ENCODE assay signal across 7 cellular contexts in the genomic region with DNA sequence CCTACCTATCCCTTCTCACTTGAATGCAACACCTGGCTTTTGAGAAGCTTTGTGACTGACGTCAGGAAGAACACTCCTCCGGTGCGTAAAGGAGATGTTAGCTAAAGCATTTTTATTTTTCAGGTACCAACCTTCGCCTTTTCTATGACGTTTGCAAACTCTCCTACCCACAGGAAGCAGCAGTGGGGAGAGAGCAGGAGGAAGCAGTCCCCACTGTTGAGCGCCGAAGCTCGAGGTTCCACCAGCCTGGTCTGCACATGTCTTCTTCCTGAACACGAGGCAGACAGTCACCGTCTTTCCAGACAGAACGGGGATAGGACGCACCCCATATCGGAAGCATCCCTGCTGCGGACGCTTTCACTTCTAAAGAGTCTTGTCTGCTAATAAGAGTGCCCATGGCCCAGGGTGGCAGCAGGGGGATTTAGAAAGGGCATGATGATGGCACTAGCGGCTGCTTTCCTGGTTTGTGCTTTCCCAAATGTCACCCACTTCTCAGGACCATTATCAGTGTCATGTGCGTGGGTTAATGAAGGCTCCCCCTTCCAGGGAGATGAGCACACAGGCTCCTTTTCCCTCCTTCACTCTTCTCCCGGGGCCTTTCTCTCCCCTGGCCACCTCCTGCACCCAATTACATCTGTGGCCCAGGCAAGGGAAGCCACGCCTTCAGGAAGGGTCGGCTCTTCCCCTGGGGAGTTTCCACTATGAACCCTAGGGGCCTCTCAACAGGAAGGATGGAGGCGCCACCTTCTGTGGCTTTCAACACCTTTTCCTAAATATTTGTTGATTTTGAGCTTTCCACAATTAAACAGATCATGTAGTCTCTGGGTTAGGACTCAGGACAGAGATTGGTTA.
DNase-seq lines count a peak whose midpoint lies in the region; ATAC-seq, FAIRE-seq and TF ChIP-seq lines count a peak whose summit lies in the region.
"Not testable (repeated sequence)": the region's sequence is repeated elsewhere in the genome, so short reads cannot be mapped to it uniquely, and the experiment has no call there.

No MANE protein-coding gene starts in this region.

- not testable (repeated sequence) for TF ChIP-seq CTCF in activated CD8-positive, alpha-beta T cell treated with anti-CD3 and anti-CD28 coated beads for 36 hours (IDR thresholded peaks at IDR 0.05)

- H3K4me3 Mint-ChIP-seq in activated CD8-positive, alpha-beta T cell treated with anti-CD3 and anti-CD28 coated beads for 36 hours; effector memory CD8-positive, alpha-beta T cell: not testable (repeated sequence)
- peak overlapping the region; percentile 32 for H3K4me3 Mint-ChIP-seq in natural killer cell treated with Interleukin-12 subunit alpha and Interleukin-12 subunit beta and Interleukin-15 and Interleukin-18, amount 100 ng/mL, for 72 hours
- H3K4me3 Mint-ChIP-seq in stimulated activated naive CD8-positive, alpha-beta T cell treated with anti-CD3 and anti-CD28 coated beads, Interleukin-15, Interleukin-2, amounts not matched to agents 100 ng/mL and 50 ng/mL, for 24 hours, result peak overlapping the region; percentile 41

- DNase-seq in GM12891 (ENCODE audit: insufficient read length, low spot score); HTR-8/SVneo (ENCODE audit: insufficient read length, low spot score); activated naive CD4-positive, alpha-beta T cell treated with anti-CD3 and anti-CD28 coated beads, Interleukin-2, amount 50 U/mL, for 72 hours (ENCODE audit: low spot score in 2 of 2); effector memory CD8-positive, alpha-beta T cell; natural killer cell treated with Interleukin-12 subunit alpha and Interleukin-12 subunit beta and Interleukin-15 and Interleukin-18, amount 100 ng/mL, for 72 hours (ENCODE audit: low spot score): not testable (repeated sequence)
- DNase-seq in activated CD8-positive, alpha-beta T cell treated with anti-CD3 and anti-CD28 coated beads for 36 hours, result peak; percentile 41

- intact Hi-C loops in activated CD8-positive, alpha-beta T cell treated with anti-CD3 and anti-CD28 coated beads for 36 hours (cut with micrococcal nuclease), result not testable (repeated sequence)

- H3K4me1 Mint-ChIP-seq in activated CD8-positive, alpha-beta T cell treated with anti-CD3 and anti-CD28 coated beads for 36 hours (ENCODE audit: low read depth), result peaks cover 58% of the 10 kb centered on the region
- H3K4me1 Mint-ChIP-seq in effector memory CD8-positive, alpha-beta T cell (ENCODE audit: low read depth in 2 of 2), result peaks cover 10 to 26% of the 10 kb centered on the region in 2 donors
- H3K4me1 Mint-ChIP-seq in natural killer cell treated with Interleukin-12 subunit alpha and Interleukin-12 subunit beta and Interleukin-15 and Interleukin-18, amount 100 ng/mL, for 72 hours (ENCODE audit: low read depth in 2 of 2), result peaks cover 14 to 27% of the 10 kb centered on the region in 2 donors
- H3K4me1 Mint-ChIP-seq in stimulated activated naive CD8-positive, alpha-beta T cell treated with anti-CD3 and anti-CD28 coated beads, Interleukin-15, Interleukin-2, amounts not matched to agents 100 ng/mL and 50 ng/mL, for 24 hours (ENCODE audit: low read depth), result peaks cover 63% of the 10 kb centered on the region

- H3K27me3 Mint-ChIP-seq in activated CD8-positive, alpha-beta T cell treated with anti-CD3 and anti-CD28 coated beads for 36 hours; effector memory CD8-positive, alpha-beta T cell; natural killer cell treated with Interleukin-12 subunit alpha and Interleukin-12 subunit beta and Interleukin-15 and Interleukin-18, amount 100 ng/mL, for 72 hours; stimulated activated naive CD8-positive, alpha-beta T cell treated with anti-CD3 and anti-CD28 coated beads, Interleukin-15, Interleukin-2, amounts not matched to agents 100 ng/mL and 50 ng/mL, for 24 hours: not testable (repeated sequence)

- ATAC-seq in activated CD8-positive, alpha-beta T cell treated with anti-CD3 and anti-CD28 coated beads for 36 hours, result peak; percentile 8
- ATAC-seq in activated naive CD4-positive, alpha-beta T cell treated with anti-CD3 and anti-CD28 coated beads, Interleukin-2, amount 50 U/mL, for 72 hours; effector memory CD8-positive, alpha-beta T cell (replicated peaks): not testable (repeated sequence)
- ATAC-seq in natural killer cell treated with Interleukin-12 subunit alpha and Interleukin-12 subunit beta and Interleukin-15 and Interleukin-18, amount 100 ng/mL, for 72 hours, result peak in 1 of 2 donors; percentile 54

- peaks cover 33% of the 10 kb centered on the region for H3K36me3 Mint-ChIP-seq in activated CD8-positive, alpha-beta T cell treated with anti-CD3 and anti-CD28 coated beads for 36 hours (ENCODE audit: low read depth)
- peaks cover 19 to 28% of the 10 kb centered on the region in 2 donors for H3K36me3 Mint-ChIP-seq in activated naive CD4-positive, alpha-beta T cell treated with anti-CD3 and anti-CD28 coated beads, Interleukin-2, amount 50 U/mL, for 72 hours
- H3K36me3 Mint-ChIP-seq in effector memory CD8-positive, alpha-beta T cell (ENCODE audit: insufficient read depth), result peaks cover 37% of the 10 kb centered on the region
- H3K36me3 Mint-ChIP-seq in natural killer cell treated with Interleukin-12 subunit alpha and Interleukin-12 subunit beta and Interleukin-15 and Interleukin-18, amount 100 ng/mL, for 72 hours, result not testable (repeated sequence)
- H3K36me3 Mint-ChIP-seq in stimulated activated naive CD8-positive, alpha-beta T cell treated with anti-CD3 and anti-CD28 coated beads, Interleukin-15, Interleukin-2, amounts not matched to agents 100 ng/mL and 50 ng/mL, for 24 hours (ENCODE audit: low read depth), result peaks cover 36% of the 10 kb centered on the region

- H3K9me3 Mint-ChIP-seq in activated CD8-positive, alpha-beta T cell treated with anti-CD3 and anti-CD28 coated beads for 36 hours; activated naive CD4-positive, alpha-beta T cell treated with anti-CD3 and anti-CD28 coated beads, Interleukin-2, amount 50 U/mL, for 72 hours; effector memory CD8-positive, alpha-beta T cell; natural killer cell treated with Interleukin-12 subunit alpha and Interleukin-12 subunit beta and Interleukin-15 and Interleukin-18, amount 100 ng/mL, for 72 hours; stimulated activated naive CD8-positive, alpha-beta T cell treated with anti-CD3 and anti-CD28 coated beads, Interleukin-15, Interleukin-2, amounts not matched to agents 100 ng/mL and 50 ng/mL, for 24 hours: not testable (repeated sequence)

- POLR2A ChIA-PET in activated CD8-positive, alpha-beta T cell treated with anti-CD3 and anti-CD28 coated beads for 36 hours (lab: Charles Lee), result not testable (repeated sequence)

- peak; percentile 20 for FAIRE-seq in GM12891 (lab: Jason Lieb, UNC)
- peak; percentile 86 for FAIRE-seq in HTR-8/SVneo (lab: Jason Lieb, UNC)

- CTCF ChIA-PET in activated CD8-positive, alpha-beta T cell treated with anti-CD3 and anti-CD28 coated beads for 36 hours (lab: Charles Lee), result interaction anchor here (0.7 to 3.0 kb wide), 4 partner anchors 9 to 77 kb away, joined by 3 to 25 read pairs (median 3); no protein-coding TSS in a partner anchor

- not testable (repeated sequence) for TF ChIP-seq POLR2A in GM12891 (IDR thresholded peaks at IDR 0.05; ENCODE audit: low read depth, low read length)

- H3K27ac Mint-ChIP-seq in activated CD8-positive, alpha-beta T cell treated with anti-CD3 and anti-CD28 coated beads for 36 hours, result peak overlapping the region; percentile 88
- peak overlapping the region; percentile 37 to 63 for H3K27ac Mint-ChIP-seq in activated naive CD4-positive, alpha-beta T cell treated with anti-CD3 and anti-CD28 coated beads, Interleukin-2, amount 50 U/mL, for 72 hours
- H3K27ac Mint-ChIP-seq in effector memory CD8-positive, alpha-beta T cell, result peak overlapping the region; percentile 53 to 56
- H3K27ac Mint-ChIP-seq in natural killer cell treated with Interleukin-12 subunit alpha and Interleukin-12 subunit beta and Interleukin-15 and Interleukin-18, amount 100 ng/mL, for 72 hours, result peak overlapping the region in 1 of 2 donors; percentile 27
- peak overlapping the region; percentile 91 for H3K27ac Mint-ChIP-seq in stimulated activated naive CD8-positive, alpha-beta T cell treated with anti-CD3 and anti-CD28 coated beads, Interleukin-15, Interleukin-2, amounts not matched to agents 100 ng/mL and 50 ng/mL, for 24 hours
